In genomic region chr6:35052694-35053565, GRCh38 we compare ENCODE assay signal across 10 cellular contexts.
DNase-seq lines count a peak whose midpoint lies in the region; ATAC-seq lines count a peak whose summit lies in the region.
"Had no signal": no experiment of that assay in that cellular context is flagged by ENCODE, and none has a peak within 500 bp of the region (broad histone marks: within the 10 kb centered on the region; RNA-seq: fewer than 3 reads in every experiment).

No MANE protein-coding gene starts in this region.

- H3K4me1 Mint-ChIP-seq in activated CD4-positive, alpha-beta T cell treated with anti-CD3 and anti-CD28 coated beads for 36 hours = no peaks in the 10 kb centered on the region

- DNase-seq in NCI-H1694 treated with DMSO at 0.1 percent for 48 hours (lab: John Stamatoyannopoulos, UW) = peak; percentile 17
- no peak for DNase-seq in NCI-H1694 (lab: John Stamatoyannopoulos, UW)
- DNase-seq in fibroblast of gingiva (ENCODE audit: low read depth) = peak; percentile 34
- peak; percentile 62 for DNase-seq in ureter (ENCODE audit: low spot score)
- DNase-seq in NCI-H774 (lab: John Stamatoyannopoulos, UW) = no peak
- no peak for DNase-seq in activated CD4-positive, alpha-beta T cell treated with anti-CD3 and anti-CD28 coated beads for 36 hours
- DNase-seq: 8988T, SK-N-SH had no signal

- no peak overlapping the region for H3K27ac Mint-ChIP-seq in activated CD4-positive, alpha-beta T cell treated with anti-CD3 and anti-CD28 coated beads for 36 hours

- POLR2A ChIA-PET in activated CD4-positive, alpha-beta T cell treated with anti-CD3 and anti-CD28 coated beads for 36 hours (lab: Charles Lee) = no interaction called here

- no peaks in the 10 kb centered on the region for H3K36me3 Mint-ChIP-seq in activated CD4-positive, alpha-beta T cell treated with anti-CD3 and anti-CD28 coated beads for 36 hours (ENCODE audit: low read depth)

- H3K9me3 ChIP-seq in muscle layer of duodenum (ENCODE audit: control insufficient read depth in 1 of 2, low read length in 2 of 2) = no peaks in the 10 kb centered on the region
- H3K9me3 ChIP-seq: SK-N-SH had no signal

- H3K27ac ChIP-seq in muscle layer of duodenum (ENCODE audit: low read length) = peak overlapping the region; percentile 64

- peaks cover 20 to 69% of the 10 kb centered on the region in 2 donors for H3K4me1 ChIP-seq in muscle layer of duodenum (ENCODE audit: control insufficient read depth in 1 of 2, insufficient read depth in 2 of 2, low read length in 2 of 2)

- no peak overlapping the region for H3K4me3 Mint-ChIP-seq in activated CD4-positive, alpha-beta T cell treated with anti-CD3 and anti-CD28 coated beads for 36 hours

- CTCF ChIA-PET in activated CD4-positive, alpha-beta T cell treated with anti-CD3 and anti-CD28 coated beads for 36 hours (lab: Charles Lee) = interaction anchor here (0.6 kb wide), 2 partner anchors 17 to 248 kb away, joined by 3 to 6 read pairs; no protein-coding TSS in a partner anchor

- no peaks in the 10 kb centered on the region for H3K27me3 ChIP-seq in muscle layer of duodenum (ENCODE audit: low read depth, low read length)

- H3K9me3 Mint-ChIP-seq in activated CD4-positive, alpha-beta T cell treated with anti-CD3 and anti-CD28 coated beads for 36 hours (ENCODE audit: low read depth) = no peaks in the 10 kb centered on the region

- no peak for ATAC-seq in GM19324 (IDR thresholded peaks at IDR 0.05; ENCODE audit: low FRiP score, unreplicated experiment)
- ATAC-seq in activated CD4-positive, alpha-beta T cell treated with anti-CD3 and anti-CD28 coated beads for 36 hours = no peak

- no peaks in the 10 kb centered on the region for H3K27me3 Mint-ChIP-seq in activated CD4-positive, alpha-beta T cell treated with anti-CD3 and anti-CD28 coated beads for 36 hours

- no peak overlapping the region for H3K4me3 ChIP-seq in muscle layer of duodenum (ENCODE audit: low read depth in 1 of 2, low read length in 2 of 2)

- intact Hi-C loops in activated CD4-positive, alpha-beta T cell treated with anti-CD3 and anti-CD28 coated beads for 36 hours (cut with DNase I, micrococcal nuclease) = no loop called here

- peaks cover 16 to 18% of the 10 kb centered on the region in 2 donors for H3K36me3 ChIP-seq in muscle layer of duodenum (ENCODE audit: control insufficient read depth in 1 of 2, insufficient read depth in 2 of 2, low read length in 2 of 2)

Comparison
In these comparisons a context has a peak if more than half of its experiments do, and no peak if none do; other contexts are left out.
1. DNase-seq: peak in NCI-H1694 treated with DMSO at 0.1 percent for 48 hours (single experiment), fibroblast of gingiva (single experiment) and ureter (single experiment); none in NCI-H1694 (single experiment), NCI-H774 (single experiment) and activated CD4-positive, alpha-beta T cell treated with anti-CD3 and anti-CD28 coated beads for 36 hours (single experiment).